In the genomic region with DNA sequence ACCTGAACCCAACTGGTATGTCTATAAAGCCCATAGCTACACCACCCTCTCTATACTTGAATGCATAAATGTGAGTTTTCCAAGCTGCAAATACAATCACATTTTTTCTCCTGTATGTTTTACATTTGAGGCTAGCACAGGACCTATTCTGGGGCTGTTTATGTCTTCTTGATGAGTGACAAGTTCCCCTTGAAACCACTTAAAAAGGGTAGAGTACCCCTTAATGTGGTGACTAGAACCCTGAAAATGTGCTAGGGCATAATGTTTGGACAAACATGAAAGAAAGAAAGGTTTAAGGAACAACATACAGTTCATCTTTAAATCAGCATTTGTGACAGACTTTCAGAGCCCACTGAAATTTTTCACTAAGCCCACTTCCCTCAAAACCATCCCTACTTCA, we compare ENCODE assay signal across 1 cellular context.
TF ChIP-seq lines count a peak whose summit lies in the region.

No MANE protein-coding gene starts in this region.

TF ChIP-seq in IMR-90, 13 proteins besides CTCF, POLR2A, EP300 and RAD21:
- no peak for TF ChIP-seq ELK1 (IDR thresholded peaks at IDR 0.05; ENCODE audit: borderline replicate concordance, low read depth, low read length)
